ENCODE assay signal across 14 cellular contexts in genomic region chr16:24721830-24722238, GRCh38. TPM values are rescaled to one million over a fixed set of nuclear protein-coding genes. Genes with fewer than 3 reads are reported as not detected.
A peak's percentile ranks its signal among the peaks of the same experiment; 100 is the strongest.
DNase-seq lines count a peak whose midpoint lies in the region; ATAC-seq lines count a peak whose summit lies in the region.
"Had no signal": no experiment of that assay in that cellular context is flagged by ENCODE, and none has a peak within 500 bp of the region (broad histone marks: within the 10 kb centered on the region; RNA-seq: fewer than 3 reads in every experiment).

No MANE protein-coding gene starts in this region.

- H2AFZ ChIP-seq in GM23248 = no peak overlapping the region

- peaks cover 13% of the 10 kb centered on the region for H3K4me1 ChIP-seq in GM23248 (ENCODE audit: insufficient read depth)
- H3K4me1 ChIP-seq: BLaER1, lower lobe of right lung had no signal

- H3K36me3 ChIP-seq in GM23248 (ENCODE audit: low read depth) = no peaks in the 10 kb centered on the region
- H3K36me3 ChIP-seq: BLaER1, lower lobe of right lung had no signal

- intact Hi-C loops in activated naive CD4-positive, alpha-beta T cell treated with anti-CD3 and anti-CD28 coated beads for 36 hours (cut with micrococcal nuclease) = loop anchor here (1.0 kb wide), 4 partner anchors 7 to 59 kb away; partner anchors contain the start of gene TNRC6A

- H3K9me3 Mint-ChIP-seq in activated naive CD4-positive, alpha-beta T cell treated with anti-CD3 and anti-CD28 coated beads for 36 hours = no peaks in the 10 kb centered on the region
- H3K9me3 Mint-ChIP-seq: T-helper 1 cell treated with Interleukin-12 subunit alpha and Interleukin-12 subunit beta and Interleukin-4 antibody, amounts not matched to agents 30 μg/mL and 1 μg/mL, for 36 hours had no signal

- H3K4me3 Mint-ChIP-seq in activated naive CD4-positive, alpha-beta T cell treated with anti-CD3 and anti-CD28 coated beads for 36 hours = no peak overlapping the region
- H3K4me3 Mint-ChIP-seq: T-helper 1 cell treated with Interleukin-12 subunit alpha and Interleukin-12 subunit beta and Interleukin-4 antibody, amounts not matched to agents 30 μg/mL and 1 μg/mL, for 36 hours had no signal

- peaks cover 7% of the 10 kb centered on the region for H3K27me3 Mint-ChIP-seq in activated naive CD4-positive, alpha-beta T cell treated with anti-CD3 and anti-CD28 coated beads for 36 hours (ENCODE audit: low read depth)

- no peaks in the 10 kb centered on the region for H4K20me1 ChIP-seq in GM23248 (ENCODE audit: insufficient read depth)
- H4K20me1 ChIP-seq: BLaER1 had no signal

- in situ Hi-C loops in GM23248 (cut with MboI) = no loop called here

- no peak overlapping the region for H3K27ac ChIP-seq in GM23248
- H3K27ac ChIP-seq: BLaER1, lower lobe of right lung had no signal

- ATAC-seq in HG03342 (IDR thresholded peaks at IDR 0.05; ENCODE audit: unreplicated experiment) = no peak
- ATAC-seq in GM18861 (IDR thresholded peaks at IDR 0.05; ENCODE audit: unreplicated experiment) = no peak
- ATAC-seq: lower lobe of right lung had no signal

- no peaks in the 10 kb centered on the region for H3F3A ChIP-seq in GM23248 (ENCODE audit: insufficient read depth)

- no peaks in the 10 kb centered on the region for H3K79me2 ChIP-seq in GM23248 (ENCODE audit: insufficient read depth)

- CTCF ChIA-PET in activated naive CD4-positive, alpha-beta T cell treated with anti-CD3 and anti-CD28 coated beads for 36 hours (lab: Charles Lee) = interaction anchor here (0.6 kb wide), 1 partner anchor 34 kb away, joined by 3 read pairs; no protein-coding TSS in a partner anchor

- DNase-seq in GM23248 = peak; percentile 10
- DNase-seq in activated CD4-positive, alpha-beta T cell treated with anti-CD3 and anti-CD28 coated beads for 48 hours = peak; percentile 79
- peak; percentile 78 for DNase-seq in activated naive CD4-positive, alpha-beta T cell treated with anti-CD3 and anti-CD28 coated beads for 36 hours
- peak; percentile 11 to 31 for DNase-seq in stimulated activated CD4-positive, alpha-beta T cell treated with anti-CD3 and anti-CD28 coated beads, Interleukin-1b, Interleukin-23, amount 100 ng/mL, for 4 hours (ENCODE audit: low read depth in 2 of 2)
- no peak for DNase-seq in NCI-H1417 treated with DMSO at 0.1 percent for 48 hours (lab: John Stamatoyannopoulos, UW)
- DNase-seq in epidermal melanocyte (ENCODE audit: insufficient read length, low spot score) = no peak
- DNase-seq: anterior cingulate cortex; effector CD8-positive, alpha-beta T cell; lower lobe of right lung; NCI-H1694 had no signal

- H3K4me2 ChIP-seq in GM23248 (ENCODE audit: unreplicated experiment) = no peak overlapping the region
- H3K4me2 ChIP-seq: BLaER1 had no signal

- no peak overlapping the region for H3K4me3 ChIP-seq in GM23248
- H3K4me3 ChIP-seq: BLaER1, lower lobe of right lung had no signal

- H3K9ac ChIP-seq in GM23248 = no peak overlapping the region
- H3K9ac ChIP-seq: BLaER1 had no signal

- peak overlapping the region; percentile 65 for H3K27ac Mint-ChIP-seq in activated naive CD4-positive, alpha-beta T cell treated with anti-CD3 and anti-CD28 coated beads for 36 hours
- H3K27ac Mint-ChIP-seq: T-helper 1 cell treated with Interleukin-12 subunit alpha and Interleukin-12 subunit beta and Interleukin-4 antibody, amounts not matched to agents 30 μg/mL and 1 μg/mL, for 36 hours had no signal

- H3K9me3 ChIP-seq in GM23248 (ENCODE audit: low read depth) = no peaks in the 10 kb centered on the region
- H3K9me3 ChIP-seq: BLaER1, lower lobe of right lung had no signal

- 78 to 86% methylated on average over 6 of the region's 6 CpGs for WGBS in GM23248 (ENCODE audit: low coverage in 1 of 2, low lambda C conversion rate in 2 of 2, missing lambda C conversion rate in 2 of 2), 2 experiments

- no peaks in the 10 kb centered on the region for H3K27me3 ChIP-seq in GM23248 (replicated peaks; ENCODE audit: insufficient read depth)
- H3K27me3 ChIP-seq: BLaER1 had no signal

- H3K4me1 Mint-ChIP-seq in activated naive CD4-positive, alpha-beta T cell treated with anti-CD3 and anti-CD28 coated beads for 36 hours (ENCODE audit: low read depth) = peaks cover 32% of the 10 kb centered on the region

- H3K9me2 ChIP-seq in GM23248 (ENCODE audit: insufficient read depth) = no peaks in the 10 kb centered on the region

- H3K36me3 Mint-ChIP-seq in activated naive CD4-positive, alpha-beta T cell treated with anti-CD3 and anti-CD28 coated beads for 36 hours (ENCODE audit: low read depth) = no peaks in the 10 kb centered on the region

RNA-seq across cellular contexts. Expression of gene TNRC6A, which starts 7.6 kb away (rescaled TPM):
- total RNA-seq in GM23248 (2014; rRNA removed; shearing (Covaris generic)) = 13.1 and 18.1 TPM in 2 replicates
- polyA plus RNA-seq in GM23248 (2016; fragmentation: Nextera tagmentation; extraction: Ambion mirVana) = 12.5 and 14.2 TPM in 2 replicates
- total RNA-seq in activated naive CD4-positive, alpha-beta T cell treated with anti-CD3 and anti-CD28 coated beads for 36 hours = 10 to 100 TPM; 37.2 to 39.0 TPM

Comparison
In these comparisons a context has a peak if more than half of its experiments do, and no peak if none do; other contexts are left out.
1. DNase-seq: peak in GM23248 (single experiment), activated CD4-positive, alpha-beta T cell treated with anti-CD3 and anti-CD28 coated beads for 48 hours (single experiment), activated naive CD4-positive, alpha-beta T cell treated with anti-CD3 and anti-CD28 coated beads for 36 hours (single experiment) and stimulated activated CD4-positive, alpha-beta T cell treated with anti-CD3 and anti-CD28 coated beads, Interleukin-1b, Interleukin-23, amount 100 ng/mL, for 4 hours (2 of 2); none in NCI-H1417 treated with DMSO at 0.1 percent for 48 hours (single experiment) and epidermal melanocyte (single experiment).